18 cellular contexts compared by ENCODE assay signal in the genomic region with DNA sequence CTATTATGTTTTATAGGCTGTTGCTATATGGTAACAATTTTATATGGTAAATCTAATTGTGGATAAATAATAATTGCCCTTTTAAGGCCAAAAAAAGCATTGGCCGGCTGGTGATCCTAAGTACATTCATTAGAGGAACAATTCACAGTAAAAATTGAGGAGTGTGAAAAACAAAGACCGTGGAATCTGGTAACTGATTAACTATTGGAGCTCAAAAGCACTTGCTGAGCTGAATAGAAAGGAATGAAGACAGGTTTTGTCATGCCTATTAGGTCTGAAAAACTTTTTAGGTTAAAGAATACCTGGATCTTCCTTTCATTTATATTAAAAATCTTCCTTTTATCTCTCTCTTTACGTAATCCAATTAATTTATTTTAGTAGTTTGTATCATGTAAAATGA. TPM values are rescaled to one million over a fixed set of nuclear protein-coding genes. Genes with fewer than 3 reads are reported as not detected.
DNase-seq lines count a peak whose midpoint lies in the region; ATAC-seq, FAIRE-seq and TF ChIP-seq lines count a peak whose summit lies in the region.
"Had no signal": no experiment of that assay in that cellular context is flagged by ENCODE, and none has a peak within 500 bp of the region (broad histone marks: within the 10 kb centered on the region; RNA-seq: fewer than 3 reads in every experiment).

No MANE protein-coding gene starts in this region.

- no peaks in the 10 kb centered on the region for H3K79me2 ChIP-seq in HepG2 (ENCODE audit: insufficient read depth, low read length)

- TF ChIP-seq POLR2A in HepG2 (IDR thresholded peaks at IDR 0.05; ENCODE audit: insufficient read depth in 1 of 2, low read depth in 2 of 2, low read length in 2 of 2), result no peak

- TF ChIP-seq EP300 in HepG2 (IDR thresholded peaks at IDR 0.05; ENCODE audit: low read depth in 2 of 2, low read length in 2 of 2), result no peak
- TF ChIP-seq EP300 in HepG2 (CRISPR knock-in tag; IDR thresholded peaks at IDR 0.05; ENCODE audit: borderline replicate concordance), result no peak

- H3K4me1 ChIP-seq in HepG2 (ENCODE audit: insufficient read depth, low read length), result peaks cover 13% of the 10 kb centered on the region
- H3K4me1 ChIP-seq: left ventricle myocardium inferior had no signal

- 13% methylated on average over 3 of the region's 3 CpGs for WGBS in HepG2 (ENCODE audit: low lambda C conversion rate)

- H3K4me3 Mint-ChIP-seq in type B pancreatic cell, result peak overlapping the region; percentile 65
- no peak overlapping the region for H3K4me3 Mint-ChIP-seq in glutamatergic neuron (ENCODE audit: unreplicated experiment)
- H3K4me3 Mint-ChIP-seq: IgD-negative memory B cell; natural killer cell treated with Interleukin-12 subunit alpha and Interleukin-12 subunit beta and Interleukin-15 and Interleukin-18, amount 100 ng/mL, for 72 hours; T-helper 17 cell had no signal

- CTCF ChIA-PET in HepG2 (lab: Yijun Ruan, JAX; ENCODE audit: low intra/inter-chr PET ratio, low total read pairs), result no interaction called here

- POLR2A ChIA-PET in HepG2 (lab: Yijun Ruan, JAX), result no interaction called here

- H3K4me3 ChIP-seq in epithelial cell of esophagus (ENCODE audit: low read length) (peak overlapping the region; percentile 66), HepG2 (replicated peaks in 1 of 3; ENCODE audit: insufficient read depth in 1 of 3, low read depth in 2 of 3, low read length in 3 of 3) (no peak overlapping the region; a peak in 1 of 6 replicates)
- H3K4me3 ChIP-seq: coronary artery, left ventricle myocardium inferior had no signal

- no peak overlapping the region for H3K9ac ChIP-seq in HepG2 (ENCODE audit: insufficient read depth, low read depth, low read length)

- in situ Hi-C loops in HepG2 (cut with HindIII; ENCODE audit: extremely low pct_ligation_motif_present, low pct_unique_long_range_greater_than_20kb), result no loop called here

- peak overlapping the region; percentile 20; the same call in 1 of the 2 replicates for H3K4me2 ChIP-seq in HepG2 (ENCODE audit: low read depth, low read length)

- TF ChIP-seq RAD21 in HepG2 (CRISPR knock-in tag; IDR thresholded peaks at IDR 0.05), result no peak

- H3K4me1 Mint-ChIP-seq in type B pancreatic cell (ENCODE audit: unreplicated experiment), result no peaks in the 10 kb centered on the region
- no peaks in the 10 kb centered on the region for H3K4me1 Mint-ChIP-seq in glutamatergic neuron (ENCODE audit: low read depth, unreplicated experiment)
- H3K4me1 Mint-ChIP-seq: IgD-negative memory B cell, T-helper 17 cell had no signal

- no peaks in the 10 kb centered on the region for H4K20me1 ChIP-seq in HepG2 (ENCODE audit: insufficient read depth, low read length)

- ATAC-seq in HepG2, result peak; percentile 67; the same call in 2 of the 3 replicates
- ATAC-seq in HG03354 (IDR thresholded peaks at IDR 0.05; ENCODE audit: poor library complexity, severe bottlenecking, unreplicated experiment), result no peak
- ATAC-seq: natural killer cell treated with Interleukin-12 subunit alpha and Interleukin-12 subunit beta and Interleukin-15 and Interleukin-18, amount 100 ng/mL, for 72 hours; T-helper 17 cell had no signal

- no TSS peak for BruUV-seq in HepG2 (replicated peaks; lab: Mats Ljungman, UMichigan)

- TF ChIP-seq CTCF in epithelial cell of esophagus (IDR thresholded peaks at IDR 0.05; ENCODE audit: insufficient read depth, low read depth, low read length, missing control alignments), result no peak
- no peak for TF ChIP-seq CTCF in HepG2 (CRISPR knock-in tag; IDR thresholded peaks at IDR 0.05)
- no peak for TF ChIP-seq CTCF in type B pancreatic cell (conservative IDR thresholded peaks at IDR 0.05)
- no peak for TF ChIP-seq CTCF in glutamatergic neuron (IDR thresholded peaks at IDR 0.05; ENCODE audit: partially characterized antibody, unreplicated experiment)

- no peaks in the 10 kb centered on the region for H3K27me3 ChIP-seq in HepG2 (ENCODE audit: control insufficient read depth in 1 of 2, insufficient read depth in 2 of 2, low read length in 2 of 2)

- H3K27ac ChIP-seq in HepG2 (ENCODE audit: extremely low read length, insufficient read depth, low read length), result no peak overlapping the region
- H3K27ac ChIP-seq: coronary artery, left ventricle myocardium inferior had no signal

- H3K36me3 ChIP-seq in HepG2 (replicated peaks in 1 of 2; ENCODE audit: control insufficient read depth in 1 of 2, insufficient read depth in 2 of 2, low read length in 2 of 2), result no peaks in the 10 kb centered on the region
- H3K36me3 ChIP-seq: left ventricle myocardium inferior had no signal

- H3K36me3 Mint-ChIP-seq in type B pancreatic cell (no peaks in the 10 kb centered on the region), glutamatergic neuron (ENCODE audit: unreplicated experiment) (no peaks in the 10 kb centered on the region)
- H3K36me3 Mint-ChIP-seq: natural killer cell treated with Interleukin-12 subunit alpha and Interleukin-12 subunit beta and Interleukin-15 and Interleukin-18, amount 100 ng/mL, for 72 hours had no signal

- H3K27ac Mint-ChIP-seq in type B pancreatic cell (no peak overlapping the region), glutamatergic neuron (ENCODE audit: unreplicated experiment) (no peak overlapping the region)
- H3K27ac Mint-ChIP-seq: IgD-negative memory B cell; natural killer cell treated with Interleukin-12 subunit alpha and Interleukin-12 subunit beta and Interleukin-15 and Interleukin-18, amount 100 ng/mL, for 72 hours; T-helper 17 cell had no signal

- H3K9me3 ChIP-seq in HepG2 (ENCODE audit: low read length), result no peaks in the 10 kb centered on the region
- H3K9me3 ChIP-seq: left ventricle myocardium inferior had no signal

- H2AFZ ChIP-seq in HepG2 (ENCODE audit: low read length), result no peak overlapping the region

- intact Hi-C loops in HepG2 (cut with micrococcal nuclease; ENCODE audit: unreplicated experiment), result no loop called here

- DNase-seq in LoVo (ENCODE audit: low spot score), result peak; percentile 29
- DNase-seq in epithelial cell of esophagus (ENCODE audit: low read depth), result peak; percentile 63
- DNase-seq in HepG2 (ENCODE audit: low spot score), result peak; percentile 34
- no peak for DNase-seq in type B pancreatic cell (ENCODE audit: extremely low spot score, unreplicated experiment)
- no peak for DNase-seq in DMS153 treated with DMSO at 0.1 percent for 48 hours (lab: John Stamatoyannopoulos, UW; ENCODE audit: unreplicated experiment)
- no peak for DNase-seq in glutamatergic neuron
- DNase-seq: activated CD8-positive, alpha-beta memory T cell treated with anti-CD3 and anti-CD28 coated beads, Interleukin-2, amount 50 U/mL, for 4 hours; activated naive CD4-positive, alpha-beta T cell treated with Interleukin-2 at 50 U/mL for 16 hours; C1 segment of cervical spinal cord; H9; left ventricle myocardium inferior; NCI-H2171 treated with DMSO at 0.1 percent for 48 hours; stimulated activated CD4-positive, alpha-beta T cell treated with anti-CD3 and anti-CD28 coated beads, Interleukin-1b, Interleukin-23, amount 100 ng/mL, for 48 hours; T-helper 17 cell had no signal

- no peaks in the 10 kb centered on the region for H3K9me3 Mint-ChIP-seq in type B pancreatic cell
- no peaks in the 10 kb centered on the region for H3K9me3 Mint-ChIP-seq in glutamatergic neuron (ENCODE audit: unreplicated experiment)
- H3K9me3 Mint-ChIP-seq: IgD-negative memory B cell; natural killer cell treated with Interleukin-12 subunit alpha and Interleukin-12 subunit beta and Interleukin-15 and Interleukin-18, amount 100 ng/mL, for 72 hours had no signal

- H3K27me3 Mint-ChIP-seq in type B pancreatic cell, result peaks cover 4% of the 10 kb centered on the region
- H3K27me3 Mint-ChIP-seq in glutamatergic neuron (ENCODE audit: unreplicated experiment), result no peaks in the 10 kb centered on the region
- H3K27me3 Mint-ChIP-seq: IgD-negative memory B cell; natural killer cell treated with Interleukin-12 subunit alpha and Interleukin-12 subunit beta and Interleukin-15 and Interleukin-18, amount 100 ng/mL, for 72 hours had no signal

- FAIRE-seq in HepG2 (lab: Jason Lieb, UNC), result peak; percentile 39

TF ChIP-seq in HepG2, 621 proteins besides CTCF, POLR2A, EP300 and RAD21 (continues in another document):
- TF ChIP-seq, protein P1, sequence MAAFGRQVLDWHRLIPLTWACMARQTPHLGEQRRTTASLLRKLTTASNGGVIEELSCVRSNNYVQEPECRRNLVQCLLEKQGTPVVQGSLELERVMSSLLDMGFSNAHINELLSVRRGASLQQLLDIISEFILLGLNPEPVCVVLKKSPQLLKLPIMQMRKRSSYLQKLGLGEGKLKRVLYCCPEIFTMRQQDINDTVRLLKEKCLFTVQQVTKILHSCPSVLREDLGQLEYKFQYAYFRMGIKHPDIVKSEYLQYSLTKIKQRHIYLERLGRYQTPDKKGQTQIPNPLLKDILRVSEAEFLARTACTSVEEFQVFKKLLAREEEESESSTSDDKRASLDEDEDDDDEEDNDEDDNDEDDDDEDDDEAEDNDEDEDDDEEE (CRISPR knock-in tag; IDR thresholded peaks at IDR 0.05), result no peak
- TF ChIP-seq POGZ (CRISPR knock-in tag; IDR thresholded peaks at IDR 0.05) (no peak), FOXC1 (CRISPR knock-in tag; IDR thresholded peaks at IDR 0.05; ENCODE audit: borderline replicate concordance) (no peak), CCDC6 (CRISPR knock-in tag; IDR thresholded peaks at IDR 0.05) (no peak)

RNA-seq across cellular contexts. Expression of a gene that starts 18.5 kb away (rescaled TPM):
- total RNA-seq in HepG2 (2016; rRNA removed; fragmentation: Illumina TruSeq; extraction: Trizol), result 47.4 and 68.5 TPM in 2 replicates
- total RNA-seq in HepG2 (2016; cell fraction: cytosol; rRNA removed; fragmentation: Illumina TruSeq; extraction: Trizol; ENCODE audit: low read depth), result 30.0 and 33.7 TPM in 2 replicates
- total RNA-seq in HepG2 (2016; cell fraction: insoluble cytoplasmic fraction; rRNA removed; fragmentation: Illumina TruSeq; extraction: Trizol), result 41.7 and 67.3 TPM in 2 replicates
- total RNA-seq in HepG2 (2016; cell fraction: membrane; rRNA removed; fragmentation: Illumina TruSeq; extraction: Trizol), result 54.2 and 60.1 TPM in 2 replicates
- total RNA-seq in HepG2 (2016; cell fraction: nucleus; rRNA removed; fragmentation: Illumina TruSeq; extraction: Trizol), result 31.6 and 34.5 TPM in 2 replicates
- polyA plus RNA-seq in HepG2 (2011; rRNA removed), result 10.9 and 14.2 TPM in 2 replicates
- polyA plus RNA-seq in HepG2 (2011; cell fraction: cytosol; rRNA removed), result 4.7 and 9.6 TPM in 2 replicates
- polyA plus RNA-seq in HepG2 (2011; cell fraction: nucleus; rRNA removed), result 2.7 and 4.2 TPM in 2 replicates
- polyA plus RNA-seq in HepG2 (2012), result 17.4 and 18.9 TPM in 2 replicates
- polyA plus RNA-seq in HepG2 (2016; cell fraction: cytosol; fragmentation: Illumina TruSeq; extraction: Trizol; ENCODE audit: low read depth), result 18.4 and 18.5 TPM in 2 replicates
- 52.2 and 53.7 TPM in 2 replicates for polyA plus RNA-seq in HepG2 (2016; cell fraction: insoluble cytoplasmic fraction; fragmentation: Illumina TruSeq; extraction: Trizol; ENCODE audit: low read depth)
- polyA plus RNA-seq in HepG2 (2016; cell fraction: membrane; fragmentation: Illumina TruSeq; extraction: Trizol; ENCODE audit: low read depth), result 33.1 and 36.4 TPM in 2 replicates
- polyA plus RNA-seq in HepG2 (2016; cell fraction: nucleus; fragmentation: Illumina TruSeq; extraction: Trizol; ENCODE audit: insufficient read depth, low read depth), result 23.3 and 24.4 TPM in 2 replicates
- polyA minus RNA-seq in HepG2 (2011; rRNA and poly(A)+ RNA removed; ENCODE audit: low replicate concordance), result 4.0 and 26.1 TPM in 2 replicates
- 13.6 and 17.0 TPM in 2 replicates for polyA minus RNA-seq in HepG2 (2011; cell fraction: cytosol; rRNA and poly(A)+ RNA removed)
- 21.3 and 28.7 TPM in 2 replicates for polyA minus RNA-seq in HepG2 (2011; cell fraction: nucleus; rRNA and poly(A)+ RNA removed)
- total RNA-seq in type B pancreatic cell (ENCODE audit: low replicate concordance), result 23.7 and 26.7 TPM in 2 replicates
- 13.6 TPM for total RNA-seq in glutamatergic neuron (ENCODE audit: unreplicated experiment)

Comparison
In these comparisons a context has a peak if more than half of its experiments do, and no peak if none do; other contexts are left out.
1. DNase-seq: peak in LoVo (single experiment), epithelial cell of esophagus (single experiment) and HepG2 (single experiment); none in type B pancreatic cell (single experiment), DMS153 treated with DMSO at 0.1 percent for 48 hours (single experiment) and glutamatergic neuron (single experiment).